Comparison of ENCODE assay signal across 8 cellular contexts in genomic region chr19:18119243-18120105, GRCh38.
A peak's percentile ranks its signal among the peaks of the same experiment; 100 is the strongest.
DNase-seq lines count a peak whose midpoint lies in the region; ATAC-seq and TF ChIP-seq lines count a peak whose summit lies in the region.

No MANE protein-coding gene starts in this region.

- H3K9me3 ChIP-seq in HEK293 (ENCODE audit: control insufficient read depth, insufficient read depth, low read depth, low read length) (no peaks in the 10 kb centered on the region), iPS-20b (ENCODE audit: insufficient read depth, low read depth, low read length) (no peaks in the 10 kb centered on the region)

- H3K27ac ChIP-seq in HEK293 (ENCODE audit: extremely low read depth, low read depth, low read length): no peak overlapping the region
- no peak overlapping the region for H3K27ac ChIP-seq in iPS-20b (ENCODE audit: low read length)

- DNase-seq in activated T-cell treated with anti-CD3 and anti-CD28 coated beads for 1 hour (ENCODE audit: low read depth) (peak; percentile 48), NCI-H1694 (lab: John Stamatoyannopoulos, UW) (no peak), NCI-H2029 treated with DMSO at 0.1 percent for 48 hours (lab: John Stamatoyannopoulos, UW) (no peak), NCI-H526 (lab: John Stamatoyannopoulos, UW) (no peak)
- DNase-seq in stimulated activated CD8-positive, alpha-beta memory T cell treated with anti-CD3 and anti-CD28 coated beads, Interleukin-7, amount 100 ng/mL, for 48 hours (ENCODE audit: extremely low read depth in 1 of 2, low read depth in 1 of 2): peak; percentile 29 to 48

- H3K36me3 ChIP-seq in HEK293 (ENCODE audit: control insufficient read depth in 2 of 2, insufficient read depth in 1 of 2, low read length in 2 of 2): peaks cover 0 to 18% of the 10 kb centered on the region in 2 experiments; a peak in 1 of 3 replicates
- H3K36me3 ChIP-seq in iPS-20b (ENCODE audit: insufficient read depth, low read depth, low read length): peaks cover 15% of the 10 kb centered on the region

- H3K9ac ChIP-seq in iPS-20b (ENCODE audit: low read depth, low read length): no peak overlapping the region

- peaks cover 6% of the 10 kb centered on the region; the same call in 1 of the 2 replicates for H3K27me3 ChIP-seq in iPS-20b (ENCODE audit: insufficient read depth, low read length)

- POLR2A ChIA-PET in HEK293 (lab: Yijun Ruan, JAX): no interaction called here

- no peak for TF ChIP-seq CTCF in HEK293 (tag by site-specific recombination; IDR thresholded peaks at IDR 0.05)

- H3K4me3 ChIP-seq in HEK293 (ENCODE audit: low read depth, low read length) (no peak overlapping the region), iPS-20b (ENCODE audit: low read length) (peak overlapping the region; percentile 80; the same call in 1 of the 2 replicates)

- ATAC-seq in HG02678 (IDR thresholded peaks at IDR 0.05; ENCODE audit: unreplicated experiment): no peak

- CTCF ChIA-PET in HEK293 (lab: Yijun Ruan, JAX): interaction anchor here (1.3 kb wide), 1 partner anchor 31 kb away, joined by 4 read pairs; no protein-coding TSS in a partner anchor

- H3K4me1 ChIP-seq in HEK293 (ENCODE audit: control insufficient read depth, insufficient read depth, low read length) (no peaks in the 10 kb centered on the region), iPS-20b (ENCODE audit: insufficient read depth, low read length) (peaks cover 4% of the 10 kb centered on the region)

TF ChIP-seq in HEK293, 187 proteins besides CTCF, POLR2A, EP300 and RAD21:
- TF ChIP-seq ZBTB7A (tag by site-specific recombination; IDR thresholded peaks at IDR 0.05; ENCODE audit: low read depth) (0 out of 2 replicates have a peak, but pooled peaks have one; percentile 28), ZFHX2 (tag by site-specific recombination; conservative IDR thresholded peaks at IDR 0.05) (peak; percentile 80), EGR2 (tag by site-specific recombination; IDR thresholded peaks at IDR 0.05; ENCODE audit: low read depth) (peak; percentile 82), ZBTB20 (tag by site-specific recombination; IDR thresholded peaks at IDR 0.05) (no peak), PBX3 (CRISPR knock-in tag; IDR thresholded peaks at IDR 0.05) (no peak), ZNF157 (tag by site-specific recombination; IDR thresholded peaks at IDR 0.05) (peak; percentile 92), ZNF112 (tag by site-specific recombination; IDR thresholded peaks at IDR 0.05) (no peak)

Comparison
In these comparisons a context has a peak if more than half of its experiments do, and no peak if none do; other contexts are left out.
1. DNase-seq: peak in activated T-cell treated with anti-CD3 and anti-CD28 coated beads for 1 hour (single experiment) and stimulated activated CD8-positive, alpha-beta memory T cell treated with anti-CD3 and anti-CD28 coated beads, Interleukin-7, amount 100 ng/mL, for 48 hours (2 of 2); none in NCI-H1694 (single experiment), NCI-H2029 treated with DMSO at 0.1 percent for 48 hours (single experiment) and NCI-H526 (0 of 2).